12 cellular contexts compared by ENCODE assay signal in the genomic region with DNA sequence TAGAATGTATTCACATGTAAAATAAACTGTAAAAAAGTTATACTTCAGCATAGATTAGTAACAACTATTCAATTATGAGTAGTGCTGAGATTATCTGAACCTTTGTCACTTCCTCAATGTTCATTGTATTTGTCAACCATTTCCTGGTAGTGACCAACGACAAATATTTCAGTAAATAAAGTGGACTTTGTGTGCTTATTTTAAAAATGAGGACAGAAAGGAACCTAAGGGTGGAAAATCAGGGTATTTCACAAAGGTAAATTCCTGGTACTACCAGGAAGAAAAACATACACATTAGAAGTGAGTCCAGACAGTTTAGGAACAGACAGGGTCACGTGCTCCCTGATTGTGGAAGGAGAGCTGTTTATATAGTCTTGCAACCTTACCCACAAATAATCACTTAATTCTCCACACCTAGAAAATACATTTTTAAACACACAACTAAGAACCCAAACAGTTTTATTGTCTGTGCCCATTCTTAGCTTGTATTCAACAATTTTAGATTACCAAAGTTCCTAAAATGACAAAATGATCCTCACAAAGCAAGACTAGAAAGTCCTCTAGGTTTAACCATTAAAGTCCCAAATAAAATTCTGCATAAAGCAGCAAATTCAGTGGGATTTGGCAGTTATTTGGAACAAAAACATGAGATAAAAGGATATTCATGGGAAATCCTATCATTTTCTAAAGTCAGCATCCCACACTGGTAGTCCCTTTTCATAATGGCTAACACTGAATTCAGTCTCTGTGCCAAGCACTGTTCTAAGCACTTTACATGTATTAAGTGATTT. TPM values are rescaled to one million over a fixed set of nuclear protein-coding genes. Genes with fewer than 3 reads are reported as not detected.
A peak's percentile ranks its signal among the peaks of the same experiment; 100 is the strongest.
DNase-seq lines count a peak whose midpoint lies in the region; ATAC-seq, FAIRE-seq and TF ChIP-seq lines count a peak whose summit lies in the region.
"Had no signal": no experiment of that assay in that cellular context is flagged by ENCODE, and none has a peak within 500 bp of the region (broad histone marks: within the 10 kb centered on the region; RNA-seq: fewer than 3 reads in every experiment).

No MANE protein-coding gene starts in this region.

- no peaks in the 10 kb centered on the region for H3K9me3 Mint-ChIP-seq in endodermal cell
- H3K9me3 Mint-ChIP-seq: naive B cell had no signal

- peaks cover 10% of the 10 kb centered on the region for H3K36me3 Mint-ChIP-seq in endodermal cell (ENCODE audit: low read depth)
- H3K36me3 Mint-ChIP-seq: naive B cell had no signal

- peaks cover 7% of the 10 kb centered on the region for H3K4me1 ChIP-seq in endodermal cell (ENCODE audit: control insufficient read depth, insufficient read depth, low read length)

- no peaks in the 10 kb centered on the region for H3K9me3 ChIP-seq in endodermal cell (ENCODE audit: control insufficient read depth, low read length)

- H3K4me3 ChIP-seq in endodermal cell (ENCODE audit: low read length) = peak overlapping the region; percentile 39

- H3K9ac ChIP-seq in endodermal cell (ENCODE audit: extremely low read depth, low read length, poor library complexity, severe bottlenecking) = no peak overlapping the region

- peaks cover 9% of the 10 kb centered on the region for H3K36me3 ChIP-seq in endodermal cell (ENCODE audit: control insufficient read depth, insufficient read depth, low read length)

- FAIRE-seq in RCC 7860 (lab: Jason Lieb, UNC) = no peak

- 91 to 100% methylated on average over 1 to 2 of the region's 2 CpGs for WGBS in endodermal cell (ENCODE audit: insufficient coverage in 1 of 2, insufficient read length in 1 of 2), 2 experiments

- DNase-seq in activated CD4-positive, CD25-positive, alpha-beta regulatory T cell (lab: John Stamatoyannopoulos, UW) = no peak
- DNase-seq in LoVo (ENCODE audit: low spot score) = peak; percentile 55
- no peak for DNase-seq in endodermal cell
- DNase-seq in renal cortical epithelial cell (ENCODE audit: low read depth) = peak; percentile 42
- no peak for DNase-seq in RCC 7860 (ENCODE audit: low spot score)
- no peak for DNase-seq in SHP77 treated with DMSO at 0.1 percent for 48 hours (lab: John Stamatoyannopoulos, UW)
- DNase-seq: ACHN, activated gamma-delta T cell, naive B cell, NCI-H1048 had no signal

- H3K27me3 ChIP-seq in endodermal cell (ENCODE audit: control insufficient read depth, insufficient read depth, low read length, poor library complexity, severe bottlenecking) = no peaks in the 10 kb centered on the region

- H3K27me3 Mint-ChIP-seq in endodermal cell (ENCODE audit: insufficient read depth) = no peaks in the 10 kb centered on the region
- H3K27me3 Mint-ChIP-seq: naive B cell had no signal

- H3K27ac Mint-ChIP-seq in endodermal cell = peak overlapping the region; percentile 86

- H3K27ac ChIP-seq in endodermal cell (ENCODE audit: low read depth, low read length) = no peak overlapping the region

- peak; percentile 34 to 50 for ATAC-seq in activated CD4-positive, CD25-positive, alpha-beta regulatory T cell treated with anti-CD3 and anti-CD28 coated beads, Interleukin-2, amount 50 U/mL, for 24 hours
- no peak for ATAC-seq in GM21723 (IDR thresholded peaks at IDR 0.05; ENCODE audit: unreplicated experiment)

- no peak overlapping the region for H3K4me3 Mint-ChIP-seq in endodermal cell
- H3K4me3 Mint-ChIP-seq: naive B cell had no signal

- no peak for TF ChIP-seq CTCF in endodermal cell (conservative IDR thresholded peaks at IDR 0.05)

- H3K4me1 Mint-ChIP-seq in endodermal cell = peaks cover 55% of the 10 kb centered on the region

RNA-seq across cellular contexts. Expression of gene PELI1, which starts 28.2 kb away (rescaled TPM):
- total RNA-seq in endodermal cell (100 to 1,000 TPM; 178 to 184 TPM), renal cortical epithelial cell (23.4 and 39.5 TPM in 2 replicates)
- polyA plus RNA-seq in endodermal cell (2013, experiment 1 of 2) = 59.1 TPM
- 52.6 TPM for polyA plus RNA-seq in endodermal cell (2013, experiment 2 of 2)

Comparison
In these comparisons a context has a peak if more than half of its experiments do, and no peak if none do; other contexts are left out.
1. DNase-seq: peak in LoVo (single experiment) and renal cortical epithelial cell (single experiment); none in activated CD4-positive, CD25-positive, alpha-beta regulatory T cell (0 of 4), endodermal cell (single experiment), RCC 7860 (single experiment) and SHP77 treated with DMSO at 0.1 percent for 48 hours (single experiment).